In genomic region chr10:76902949-76903348, GRCh38 we compare ENCODE assay signal across 8 cellular contexts.
DNase-seq lines count a peak whose midpoint lies in the region; ATAC-seq and TF ChIP-seq lines count a peak whose summit lies in the region.

No MANE protein-coding gene starts in this region.

- no peak overlapping the region for H3K4me3 Mint-ChIP-seq in Calu3 (ENCODE audit: low read depth, unreplicated experiment)
- no peak overlapping the region for H3K4me3 Mint-ChIP-seq in WTC11

- no TSS peak for BruUV-seq in Calu3 (replicated peaks; lab: Mats Ljungman, UMichigan)

- peak; percentile 97 for ATAC-seq in WTC11

- intact Hi-C loops in Calu3 (cut with micrococcal nuclease; ENCODE audit: unreplicated experiment) (no loop called here), uterus (cut with DNase I; ENCODE audit: low total_unique reads) (no loop called here)

- CTCF ChIA-PET in Calu3 (lab: Charles Lee), result no interaction called here
- CTCF ChIA-PET in WTC11 (lab: Charles Lee), result interaction anchor here (0.6 to 1.5 kb wide), 9 partner anchors 20 to 600 kb away, joined by 3 to 6 read pairs (median 3); no protein-coding TSS in a partner anchor

- TF ChIP-seq POLR2A in Peyer's patch (IDR thresholded peaks at IDR 0.05) (no peak), uterus (IDR thresholded peaks at IDR 0.05) (no peak)

- TF ChIP-seq CTCF in Calu3 (IDR thresholded peaks at IDR 0.05; ENCODE audit: unreplicated experiment), result no peak
- TF ChIP-seq CTCF in WTC11 (IDR thresholded peaks at IDR 0.05), result peak; percentile 27; the same call in 1 of the 2 replicates
- no peak for TF ChIP-seq CTCF in Peyer's patch (IDR thresholded peaks at IDR 0.05)
- peak in 1 of 4 experiments; percentile 8 for TF ChIP-seq CTCF in uterus (IDR thresholded peaks at IDR 0.05)

- no peaks in the 10 kb centered on the region for H3K36me3 ChIP-seq in Peyer's patch
- no peaks in the 10 kb centered on the region for H3K36me3 ChIP-seq in uterus

- DNase-seq in Calu3 (peak; percentile 48), HuH-7 (ENCODE audit: low spot score) (peak; percentile 10), WTC11 (ENCODE audit: low spot score) (peak; percentile 80), left kidney (ENCODE audit: low read depth, low spot score) (peak; percentile 87), NCI-H510A treated with DMSO at 0.1 percent for 48 hours (lab: John Stamatoyannopoulos, UW) (no peak), midbrain (lab: John Stamatoyannopoulos, UW) (no peak), Peyer's patch (no peak), uterus (no peak)

- H3K4me1 ChIP-seq in Peyer's patch (no peaks in the 10 kb centered on the region), uterus (no peaks in the 10 kb centered on the region)

- POLR2A ChIA-PET in WTC11 (lab: Charles Lee), result no interaction called here

- H3K27ac ChIP-seq in Peyer's patch, result no peak overlapping the region
- no peak overlapping the region for H3K27ac ChIP-seq in uterus

- no peaks in the 10 kb centered on the region for H3K27me3 ChIP-seq in Peyer's patch
- no peaks in the 10 kb centered on the region for H3K27me3 ChIP-seq in uterus

- no peak overlapping the region for H3K4me3 ChIP-seq in Peyer's patch
- H3K4me3 ChIP-seq in uterus, result no peak overlapping the region

- H3K27me3 Mint-ChIP-seq in Calu3 (ENCODE audit: unreplicated experiment), result no peaks in the 10 kb centered on the region
- no peaks in the 10 kb centered on the region for H3K27me3 Mint-ChIP-seq in WTC11 (ENCODE audit: low read depth)

- H3K9me3 ChIP-seq in Peyer's patch, result no peaks in the 10 kb centered on the region
- no peaks in the 10 kb centered on the region for H3K9me3 ChIP-seq in uterus

- no peaks in the 10 kb centered on the region for H3K36me3 Mint-ChIP-seq in Calu3 (ENCODE audit: insufficient read depth, unreplicated experiment)
- no peaks in the 10 kb centered on the region for H3K36me3 Mint-ChIP-seq in WTC11

- H3K27ac Mint-ChIP-seq in Calu3 (ENCODE audit: unreplicated experiment), result no peak overlapping the region
- no peak overlapping the region for H3K27ac Mint-ChIP-seq in WTC11

- H3K4me1 Mint-ChIP-seq in Calu3 (ENCODE audit: low read depth, unreplicated experiment) (no peaks in the 10 kb centered on the region), WTC11 (no peaks in the 10 kb centered on the region)

- no peaks in the 10 kb centered on the region for H3K9me3 Mint-ChIP-seq in Calu3 (ENCODE audit: low read depth, unreplicated experiment)
- peaks cover under 1% of the 10 kb centered on the region; the same call in 1 of the 2 replicates for H3K9me3 Mint-ChIP-seq in WTC11

TF ChIP-seq in WTC11, 78 proteins besides CTCF, POLR2A, EP300 and RAD21:
- TF ChIP-seq ATF3 (CRISPR knock-in tag; conservative IDR thresholded peaks at IDR 0.05) (no peak), SP1 (CRISPR knock-in tag; conservative IDR thresholded peaks at IDR 0.05) (peak; percentile 40; the same call in 1 of the 2 replicates)

Comparison
In these comparisons a context has a peak if more than half of its experiments do, and no peak if none do; other contexts are left out.
1. DNase-seq: peak in Calu3 (single experiment), HuH-7 (single experiment), WTC11 (single experiment) and left kidney (single experiment); none in NCI-H510A treated with DMSO at 0.1 percent for 48 hours (single experiment), midbrain (single experiment), Peyer's patch (0 of 3) and uterus (0 of 2).